ENCODE assay signal across 2 cellular contexts in genomic region chr11:60857378-60858232, GRCh38.
A peak's percentile ranks its signal among the peaks of the same experiment; 100 is the strongest.
TF ChIP-seq lines count a peak whose summit lies in the region.

No MANE protein-coding gene starts in this region.

TF ChIP-seq in HepG2, 621 proteins besides CTCF, POLR2A, EP300 and RAD21:
- TF ChIP-seq ZBTB20 (CRISPR knock-in tag; IDR thresholded peaks at IDR 0.05; ENCODE audit: borderline replicate concordance, low read depth) (no peak), FOSL2 (CRISPR knock-in tag; IDR thresholded peaks at IDR 0.05) (peak; percentile 43; the same call in 1 of the 2 replicates)

TF ChIP-seq in WTC11, 78 proteins besides CTCF, POLR2A, EP300 and RAD21:
- TF ChIP-seq NFATC4 (CRISPR knock-in tag; IDR thresholded peaks at IDR 0.05) (no peak), ZNF317 (CRISPR knock-in tag; IDR thresholded peaks at IDR 0.05; ENCODE audit: borderline replicate concordance, low read depth) (no peak), ZNF396 (CRISPR knock-in tag; IDR thresholded peaks at IDR 0.05; ENCODE audit: borderline replicate concordance) (no peak), KAT7 (CRISPR knock-in tag; IDR thresholded peaks at IDR 0.05; ENCODE audit: borderline replicate concordance) (no peak), IRF2 (CRISPR knock-in tag; IDR thresholded peaks at IDR 0.05; ENCODE audit: borderline replicate concordance, low read depth) (no peak), MAX (CRISPR knock-in tag; IDR thresholded peaks at IDR 0.05) (no peak), SOX15 (CRISPR knock-in tag; IDR thresholded peaks at IDR 0.05) (no peak), NFYB (CRISPR knock-in tag; conservative IDR thresholded peaks at IDR 0.05; ENCODE audit: low read depth) (no peak), FOXP1 (CRISPR knock-in tag; IDR thresholded peaks at IDR 0.05; ENCODE audit: borderline replicate concordance) (no peak), RELA (CRISPR knock-in tag; IDR thresholded peaks at IDR 0.05; ENCODE audit: borderline replicate concordance) (no peak), NFE2L1 (CRISPR knock-in tag; IDR thresholded peaks at IDR 0.05) (no peak), GRHL2 (CRISPR knock-in tag; IDR thresholded peaks at IDR 0.05; ENCODE audit: insufficient replicate concordance, severe bottlenecking) (no peak)
- TF ChIP-seq, protein P1, sequence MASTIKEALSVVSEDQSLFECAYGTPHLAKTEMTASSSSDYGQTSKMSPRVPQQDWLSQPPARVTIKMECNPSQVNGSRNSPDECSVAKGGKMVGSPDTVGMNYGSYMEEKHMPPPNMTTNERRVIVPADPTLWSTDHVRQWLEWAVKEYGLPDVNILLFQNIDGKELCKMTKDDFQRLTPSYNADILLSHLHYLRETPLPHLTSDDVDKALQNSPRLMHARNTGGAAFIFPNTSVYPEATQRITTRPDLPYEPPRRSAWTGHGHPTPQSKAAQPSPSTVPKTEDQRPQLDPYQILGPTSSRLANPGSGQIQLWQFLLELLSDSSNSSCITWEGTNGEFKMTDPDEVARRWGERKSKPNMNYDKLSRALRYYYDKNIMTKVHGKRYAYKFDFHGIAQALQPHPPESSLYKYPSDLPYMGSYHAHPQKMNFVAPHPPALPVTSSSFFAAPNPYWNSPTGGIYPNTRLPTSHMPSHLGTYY (CRISPR knock-in tag; IDR thresholded peaks at IDR 0.05), result no peak
- TF ChIP-seq, protein P2, sequence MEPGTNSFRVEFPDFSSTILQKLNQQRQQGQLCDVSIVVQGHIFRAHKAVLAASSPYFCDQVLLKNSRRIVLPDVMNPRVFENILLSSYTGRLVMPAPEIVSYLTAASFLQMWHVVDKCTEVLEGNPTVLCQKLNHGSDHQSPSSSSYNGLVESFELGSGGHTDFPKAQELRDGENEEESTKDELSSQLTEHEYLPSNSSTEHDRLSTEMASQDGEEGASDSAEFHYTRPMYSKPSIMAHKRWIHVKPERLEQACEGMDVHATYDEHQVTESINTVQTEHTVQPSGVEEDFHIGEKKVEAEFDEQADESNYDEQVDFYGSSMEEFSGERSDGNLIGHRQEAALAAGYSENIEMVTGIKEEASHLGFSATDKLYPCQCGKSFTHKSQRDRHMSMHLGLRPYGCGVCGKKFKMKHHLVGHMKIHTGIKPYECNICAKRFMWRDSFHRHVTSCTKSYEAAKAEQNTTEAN (CRISPR knock-in tag; IDR thresholded peaks at IDR 0.05), result no peak
- TF ChIP-seq, protein P3, sequence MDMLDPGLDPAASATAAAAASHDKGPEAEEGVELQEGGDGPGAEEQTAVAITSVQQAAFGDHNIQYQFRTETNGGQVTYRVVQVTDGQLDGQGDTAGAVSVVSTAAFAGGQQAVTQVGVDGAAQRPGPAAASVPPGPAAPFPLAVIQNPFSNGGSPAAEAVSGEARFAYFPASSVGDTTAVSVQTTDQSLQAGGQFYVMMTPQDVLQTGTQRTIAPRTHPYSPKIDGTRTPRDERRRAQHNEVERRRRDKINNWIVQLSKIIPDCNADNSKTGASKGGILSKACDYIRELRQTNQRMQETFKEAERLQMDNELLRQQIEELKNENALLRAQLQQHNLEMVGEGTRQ (CRISPR knock-in tag; IDR thresholded peaks at IDR 0.05), result no peak
- TF ChIP-seq, protein P4, sequence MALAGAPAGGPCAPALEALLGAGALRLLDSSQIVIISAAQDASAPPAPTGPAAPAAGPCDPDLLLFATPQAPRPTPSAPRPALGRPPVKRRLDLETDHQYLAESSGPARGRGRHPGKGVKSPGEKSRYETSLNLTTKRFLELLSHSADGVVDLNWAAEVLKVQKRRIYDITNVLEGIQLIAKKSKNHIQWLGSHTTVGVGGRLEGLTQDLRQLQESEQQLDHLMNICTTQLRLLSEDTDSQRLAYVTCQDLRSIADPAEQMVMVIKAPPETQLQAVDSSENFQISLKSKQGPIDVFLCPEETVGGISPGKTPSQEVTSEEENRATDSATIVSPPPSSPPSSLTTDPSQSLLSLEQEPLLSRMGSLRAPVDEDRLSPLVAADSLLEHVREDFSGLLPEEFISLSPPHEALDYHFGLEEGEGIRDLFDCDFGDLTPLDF (CRISPR knock-in tag; IDR thresholded peaks at IDR 0.05), result no peak
- TF ChIP-seq, protein P5, sequence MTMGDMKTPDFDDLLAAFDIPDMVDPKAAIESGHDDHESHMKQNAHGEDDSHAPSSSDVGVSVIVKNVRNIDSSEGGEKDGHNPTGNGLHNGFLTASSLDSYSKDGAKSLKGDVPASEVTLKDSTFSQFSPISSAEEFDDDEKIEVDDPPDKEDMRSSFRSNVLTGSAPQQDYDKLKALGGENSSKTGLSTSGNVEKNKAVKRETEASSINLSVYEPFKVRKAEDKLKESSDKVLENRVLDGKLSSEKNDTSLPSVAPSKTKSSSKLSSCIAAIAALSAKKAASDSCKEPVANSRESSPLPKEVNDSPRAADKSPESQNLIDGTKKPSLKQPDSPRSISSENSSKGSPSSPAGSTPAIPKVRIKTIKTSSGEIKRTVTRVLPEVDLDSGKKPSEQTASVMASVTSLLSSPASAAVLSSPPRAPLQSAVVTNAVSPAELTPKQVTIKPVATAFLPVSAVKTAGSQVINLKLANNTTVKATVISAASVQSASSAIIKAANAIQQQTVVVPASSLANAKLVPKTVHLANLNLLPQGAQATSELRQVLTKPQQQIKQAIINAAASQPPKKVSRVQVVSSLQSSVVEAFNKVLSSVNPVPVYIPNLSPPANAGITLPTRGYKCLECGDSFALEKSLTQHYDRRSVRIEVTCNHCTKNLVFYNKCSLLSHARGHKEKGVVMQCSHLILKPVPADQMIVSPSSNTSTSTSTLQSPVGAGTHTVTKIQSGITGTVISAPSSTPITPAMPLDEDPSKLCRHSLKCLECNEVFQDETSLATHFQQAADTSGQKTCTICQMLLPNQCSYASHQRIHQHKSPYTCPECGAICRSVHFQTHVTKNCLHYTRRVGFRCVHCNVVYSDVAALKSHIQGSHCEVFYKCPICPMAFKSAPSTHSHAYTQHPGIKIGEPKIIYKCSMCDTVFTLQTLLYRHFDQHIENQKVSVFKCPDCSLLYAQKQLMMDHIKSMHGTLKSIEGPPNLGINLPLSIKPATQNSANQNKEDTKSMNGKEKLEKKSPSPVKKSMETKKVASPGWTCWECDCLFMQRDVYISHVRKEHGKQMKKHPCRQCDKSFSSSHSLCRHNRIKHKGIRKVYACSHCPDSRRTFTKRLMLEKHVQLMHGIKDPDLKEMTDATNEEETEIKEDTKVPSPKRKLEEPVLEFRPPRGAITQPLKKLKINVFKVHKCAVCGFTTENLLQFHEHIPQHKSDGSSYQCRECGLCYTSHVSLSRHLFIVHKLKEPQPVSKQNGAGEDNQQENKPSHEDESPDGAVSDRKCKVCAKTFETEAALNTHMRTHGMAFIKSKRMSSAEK (CRISPR knock-in tag; IDR thresholded peaks at IDR 0.05; ENCODE audit: borderline replicate concordance), result no peak
